In genomic region chr22:18091916-18092526, GRCh38 we compare ENCODE assay signal across 1 cellular context.
TF ChIP-seq lines count a peak whose summit lies in the region.

No MANE protein-coding gene starts in this region.

TF ChIP-seq in H1, 55 proteins besides CTCF, POLR2A, EP300 and RAD21 (continued from another document):
- no peak for TF ChIP-seq RFX5 (IDR thresholded peaks at IDR 0.05; ENCODE audit: borderline replicate concordance, low read depth, low read length)
- no peak for TF ChIP-seq SP1 (IDR thresholded peaks at IDR 0.05; ENCODE audit: low read depth, low read length)
- no peak for TF ChIP-seq SIN3A (conservative IDR thresholded peaks at IDR 0.05 in 1 of 2, IDR thresholded peaks at IDR 0.05 in 1 of 2; ENCODE audit: low read depth in 1 of 2, low read length in 2 of 2)
- no peak for TF ChIP-seq MAX (IDR thresholded peaks at IDR 0.05)
